Comparison of ENCODE assay signal across 8 cellular contexts in the genomic region with DNA sequence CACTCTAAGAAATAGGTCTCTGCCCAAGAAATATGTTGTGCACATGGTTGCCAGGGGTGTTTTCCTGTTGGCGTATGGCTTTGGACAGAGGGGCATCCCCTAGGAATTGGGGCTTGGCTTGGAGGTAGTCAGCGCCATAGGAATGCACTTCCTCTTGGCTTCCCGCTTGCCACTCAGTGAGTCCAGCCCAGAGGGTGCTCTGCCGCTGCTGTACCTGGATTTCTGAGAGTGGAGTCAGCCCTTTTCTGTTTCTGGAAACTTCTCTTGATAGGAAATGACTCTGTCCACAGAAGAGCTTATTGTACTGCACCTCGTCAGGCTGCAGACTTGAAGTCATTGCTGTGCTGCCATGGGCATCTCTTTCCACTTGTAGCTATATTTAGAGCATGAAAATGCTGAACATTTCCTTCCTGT.
DNase-seq lines count a peak whose midpoint lies in the region; ATAC-seq and TF ChIP-seq lines count a peak whose summit lies in the region.

No MANE protein-coding gene starts in this region.

- no peaks in the 10 kb centered on the region for H3K36me3 ChIP-seq in esophagus squamous epithelium
- H3K36me3 ChIP-seq in osteoblast (ENCODE audit: insufficient read depth, low read length): no peaks in the 10 kb centered on the region

- H4K20me1 ChIP-seq in osteoblast (ENCODE audit: insufficient read depth, low read length): no peaks in the 10 kb centered on the region

- no peaks in the 10 kb centered on the region for H3K27me3 Mint-ChIP-seq in type B pancreatic cell

- H3K27me3 ChIP-seq in esophagus squamous epithelium (no peaks in the 10 kb centered on the region), osteoblast (ENCODE audit: insufficient read depth, low read length) (no peaks in the 10 kb centered on the region)

- H3K27ac ChIP-seq in RWPE1 (peak overlapping the region; percentile 75), esophagus squamous epithelium (peak overlapping the region in 3 of 4 donors; percentile 40 to 53 (median 48)), osteoblast (ENCODE audit: low read depth, low read length) (peak overlapping the region; percentile 80)

- H3K4me3 Mint-ChIP-seq in type B pancreatic cell: no peak overlapping the region

- peak; percentile 68 for ATAC-seq in GM18907 (IDR thresholded peaks at IDR 0.05; ENCODE audit: unreplicated experiment)
- ATAC-seq in GM21423 (IDR thresholded peaks at IDR 0.05; ENCODE audit: unreplicated experiment): no peak
- no peak for ATAC-seq in HG02642 (IDR thresholded peaks at IDR 0.05; ENCODE audit: poor library complexity, unreplicated experiment)

- TF ChIP-seq CTCF in RWPE1 (conservative IDR thresholded peaks at IDR 0.05; ENCODE audit: low read depth): no peak
- TF ChIP-seq CTCF in esophagus squamous epithelium (IDR thresholded peaks at IDR 0.05): no peak
- no peak for TF ChIP-seq CTCF in osteoblast (IDR thresholded peaks at IDR 0.05; ENCODE audit: extremely low read depth, low read depth, low read length)
- no peak for TF ChIP-seq CTCF in type B pancreatic cell (conservative IDR thresholded peaks at IDR 0.05)

- H3K4me3 ChIP-seq in esophagus squamous epithelium (peak overlapping the region in 2 of 4 donors; percentile 4 to 39), osteoblast (ENCODE audit: insufficient read depth, low read length) (peak overlapping the region; percentile 61)

- H3K9me3 ChIP-seq in esophagus squamous epithelium (no peaks in the 10 kb centered on the region), osteoblast (ENCODE audit: low read depth, low read length) (no peaks in the 10 kb centered on the region)

- CTCF ChIA-PET in RWPE1 (lab: Yijun Ruan, JAX): interaction anchor here (0.6 to 0.7 kb wide), 2 partner anchors 91 to 314 kb away, joined by 3 to 5 read pairs; no protein-coding TSS in a partner anchor

- TF ChIP-seq POLR2A in esophagus squamous epithelium (IDR thresholded peaks at IDR 0.05): no peak

- intact Hi-C loops in esophagus squamous epithelium (cut with DNase I): no loop called here

- peaks cover 54% of the 10 kb centered on the region for H3K79me2 ChIP-seq in osteoblast (ENCODE audit: insufficient read depth, low read length)

- peaks cover 22% of the 10 kb centered on the region for H3K4me1 Mint-ChIP-seq in type B pancreatic cell (ENCODE audit: unreplicated experiment)

- peak; percentile 89 for DNase-seq in RWPE1 (ENCODE audit: low spot score)
- no peak for DNase-seq in esophagus squamous epithelium (lab: John Stamatoyannopoulos, UW)
- peak; percentile 94 for DNase-seq in osteoblast (ENCODE audit: insufficient read length, low spot score, missing footprints)
- no peak for DNase-seq in type B pancreatic cell (ENCODE audit: extremely low spot score, unreplicated experiment)
- no peak for DNase-seq in ecto neural progenitor cell (ENCODE audit: low spot score)

- no peak overlapping the region for H3K27ac Mint-ChIP-seq in type B pancreatic cell

- H2AFZ ChIP-seq in osteoblast (ENCODE audit: low read length): peak overlapping the region; percentile 69

- H3K9me3 Mint-ChIP-seq in type B pancreatic cell: peaks cover 4% of the 10 kb centered on the region

- H3K4me2 ChIP-seq in osteoblast (ENCODE audit: insufficient read depth, low read length): peak overlapping the region; percentile 84

- peaks cover 7% of the 10 kb centered on the region for H3K36me3 Mint-ChIP-seq in type B pancreatic cell

- peaks cover 18 to 72% (median 38%) of the 10 kb centered on the region in 3 donors for H3K4me1 ChIP-seq in esophagus squamous epithelium
- H3K4me1 ChIP-seq in osteoblast (ENCODE audit: insufficient read depth, low read length): peaks cover 22% of the 10 kb centered on the region

- WGBS in esophagus squamous epithelium, 2 donors: 12 to 14% methylated on average over 5 of the region's 5 CpGs

- POLR2A ChIA-PET in RWPE1 (lab: Yijun Ruan, JAX; ENCODE audit: low non-redundant PET): no interaction called here

Comparison
In these comparisons a context has a peak if more than half of its experiments do, and no peak if none do; other contexts are left out.
1. DNase-seq: peak in RWPE1 (single experiment) and osteoblast (single experiment); none in esophagus squamous epithelium (single experiment), type B pancreatic cell (single experiment) and ecto neural progenitor cell (single experiment).
2. Peak in every context shown above with its lines, with median percentiles within 50 percentile points of each other: H3K27ac ChIP-seq.